8 cellular contexts compared by ENCODE assay signal in genomic region chr16:1991135-1991551, GRCh38.
DNase-seq lines count a peak whose midpoint lies in the region; ATAC-seq and TF ChIP-seq lines count a peak whose summit lies in the region.

No MANE protein-coding gene starts in this region.

- H3K27ac ChIP-seq in coronary artery = no peak overlapping the region
- H3K27ac ChIP-seq in tibial artery = no peak overlapping the region

- H3K4me1 ChIP-seq in tibial artery = peaks cover 0 to 35% (median 30%) of the 10 kb centered on the region in 4 donors

- peaks cover 5 to 17% (median 5%) of the 10 kb centered on the region in 3 donors for H3K36me3 ChIP-seq in tibial artery

- ATAC-seq in GM21515 (IDR thresholded peaks at IDR 0.05; ENCODE audit: unreplicated experiment) = no peak

- peaks cover 3 to 48% of the 10 kb centered on the region in 2 donors for H3K27me3 ChIP-seq in tibial artery

- TF ChIP-seq POLR2A in NB4 (IDR thresholded peaks at IDR 0.05; ENCODE audit: extremely low read depth, insufficient read length) = no peak

- TF ChIP-seq CTCF in NB4 (IDR thresholded peaks at IDR 0.05; ENCODE audit: low read depth, low read length) (no peak), coronary artery (IDR thresholded peaks at IDR 0.05) (no peak), tibial artery (IDR thresholded peaks at IDR 0.05) (no peak)

- H3K4me3 ChIP-seq in NB4 (ENCODE audit: low read depth, low read length) (no peak overlapping the region), coronary artery (peak overlapping the region; percentile 64), tibial artery (no peak overlapping the region)

- peak; percentile 36 for DNase-seq in activated CD4-positive, alpha-beta T cell treated with anti-CD3 and anti-CD28 coated beads for 1 hour
- no peak for DNase-seq in activated CD4-positive, alpha-beta T cell treated with anti-CD3 and anti-CD28 coated beads for 48 hours
- DNase-seq in NB4 (ENCODE audit: low read depth) (peak; percentile 68), coronary artery (ENCODE audit: low spot score) (no peak), NCI-H146 treated with DMSO at 0.1 percent for 48 hours (lab: John Stamatoyannopoulos, UW; ENCODE audit: unreplicated experiment) (no peak), tibial artery (no peak)
- DNase-seq in stimulated activated CD4-positive, alpha-beta T cell treated with anti-CD3 and anti-CD28 coated beads, Interleukin-4, amount 100 ng/mL, for 24 hours = peak; percentile 43

- no peaks in the 10 kb centered on the region for H3K9me3 ChIP-seq in tibial artery

- intact Hi-C loops in tibial artery (cut with DNase I; ENCODE audit: low total_unique reads) = no loop called here

Comparison
In these comparisons a context has a peak if more than half of its experiments do, and no peak if none do; other contexts are left out.
1. DNase-seq: peak in activated CD4-positive, alpha-beta T cell treated with anti-CD3 and anti-CD28 coated beads for 1 hour (single experiment), NB4 (single experiment) and stimulated activated CD4-positive, alpha-beta T cell treated with anti-CD3 and anti-CD28 coated beads, Interleukin-4, amount 100 ng/mL, for 24 hours (single experiment); none in activated CD4-positive, alpha-beta T cell treated with anti-CD3 and anti-CD28 coated beads for 48 hours (single experiment), coronary artery (single experiment), NCI-H146 treated with DMSO at 0.1 percent for 48 hours (single experiment) and tibial artery (0 of 2).